In the genomic region with DNA sequence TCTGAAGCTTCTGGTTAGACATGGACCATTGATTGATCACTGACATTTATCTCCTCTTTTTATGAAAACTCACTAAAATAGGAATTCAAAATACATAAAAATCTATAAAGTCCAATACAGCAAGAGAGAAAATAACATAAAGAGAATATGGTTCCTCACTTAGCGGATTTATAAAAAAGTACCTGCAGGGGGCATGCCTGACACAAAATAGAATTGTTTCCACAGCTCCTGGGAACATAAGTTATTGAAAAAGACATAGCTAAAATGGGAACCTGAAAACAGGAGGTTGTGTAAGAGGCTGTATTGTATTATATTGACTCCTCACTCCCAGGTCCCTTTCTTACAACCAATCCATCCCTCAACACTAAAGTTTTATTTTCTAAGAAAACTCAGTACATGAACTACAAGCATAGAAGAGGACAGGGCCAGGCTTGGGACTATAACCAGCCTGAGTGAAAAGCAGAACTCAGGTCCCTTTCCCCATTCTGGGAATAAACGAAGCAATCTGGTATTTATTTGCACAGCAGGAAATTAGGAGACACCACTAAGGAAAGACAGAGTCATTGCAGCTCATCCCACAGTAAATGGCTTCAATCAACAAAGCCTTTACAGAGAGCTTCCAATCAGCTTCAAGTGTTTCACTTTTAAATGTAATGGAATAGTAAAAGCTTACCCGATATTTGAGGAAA, we compare ENCODE assay signal across 8 cellular contexts.
A peak's percentile ranks its signal among the peaks of the same experiment; 100 is the strongest.
DNase-seq lines count a peak whose midpoint lies in the region; ATAC-seq and TF ChIP-seq lines count a peak whose summit lies in the region.

No MANE protein-coding gene starts in this region.

- H3K36me3 Mint-ChIP-seq in Calu3 (ENCODE audit: insufficient read depth, unreplicated experiment) = no peaks in the 10 kb centered on the region
- no peaks in the 10 kb centered on the region for H3K36me3 Mint-ChIP-seq in activated CD8-positive, alpha-beta T cell treated with anti-CD3 and anti-CD28 coated beads for 36 hours (ENCODE audit: low read depth)

- WGBS in prostate gland = 37% methylated on average over 3 of the region's 3 CpGs

- H3K27me3 ChIP-seq in prostate gland (replicated peaks; ENCODE audit: insufficient read depth) = no peaks in the 10 kb centered on the region

- no peak overlapping the region for H3K27ac Mint-ChIP-seq in Calu3 (ENCODE audit: unreplicated experiment)
- no peak overlapping the region for H3K27ac Mint-ChIP-seq in activated CD8-positive, alpha-beta T cell treated with anti-CD3 and anti-CD28 coated beads for 36 hours

- no peaks in the 10 kb centered on the region for H3K9me3 Mint-ChIP-seq in Calu3 (ENCODE audit: low read depth, unreplicated experiment)
- no peaks in the 10 kb centered on the region for H3K9me3 Mint-ChIP-seq in activated CD8-positive, alpha-beta T cell treated with anti-CD3 and anti-CD28 coated beads for 36 hours

- H3K4me3 Mint-ChIP-seq in Calu3 (ENCODE audit: low read depth, unreplicated experiment) = no peak overlapping the region
- H3K4me3 Mint-ChIP-seq in activated CD8-positive, alpha-beta T cell treated with anti-CD3 and anti-CD28 coated beads for 36 hours = no peak overlapping the region

- ATAC-seq in GM21447 (IDR thresholded peaks at IDR 0.05; ENCODE audit: unreplicated experiment) (peak; percentile 71), GM21423 (IDR thresholded peaks at IDR 0.05; ENCODE audit: unreplicated experiment) (no peak)
- no peak for ATAC-seq in activated CD8-positive, alpha-beta T cell treated with anti-CD3 and anti-CD28 coated beads for 36 hours

- no peak overlapping the region for H3K4me3 ChIP-seq in prostate gland

- H3K27ac ChIP-seq in prostate gland = no peak overlapping the region

- intact Hi-C loops in Calu3 (cut with micrococcal nuclease; ENCODE audit: unreplicated experiment) = loop anchor here (1.0 to 10.0 kb wide), 4 partner anchors 110 to 618 kb away; no protein-coding TSS in a partner anchor
- intact Hi-C loops in activated CD8-positive, alpha-beta T cell treated with anti-CD3 and anti-CD28 coated beads for 36 hours (cut with micrococcal nuclease) = no loop called here
- intact Hi-C loops in prostate gland (cut with DNase I) = no loop called here

- no peaks in the 10 kb centered on the region for H3K27me3 Mint-ChIP-seq in Calu3 (ENCODE audit: unreplicated experiment)
- H3K27me3 Mint-ChIP-seq in activated CD8-positive, alpha-beta T cell treated with anti-CD3 and anti-CD28 coated beads for 36 hours = no peaks in the 10 kb centered on the region

- DNase-seq in Calu3 = peak; percentile 20
- peak; percentile 7 for DNase-seq in LoVo (ENCODE audit: low spot score)
- DNase-seq in activated CD8-positive, alpha-beta T cell treated with anti-CD3 and anti-CD28 coated beads for 36 hours = peak; percentile 2
- peak; percentile 8 for DNase-seq in renal cortical epithelial cell (ENCODE audit: low read depth)
- no peak for DNase-seq in NCI-H510A (lab: John Stamatoyannopoulos, UW)
- no peak for DNase-seq in prostate gland (ENCODE audit: low spot score)

- POLR2A ChIA-PET in activated CD8-positive, alpha-beta T cell treated with anti-CD3 and anti-CD28 coated beads for 36 hours (lab: Charles Lee) = no interaction called here

- no peaks in the 10 kb centered on the region for H3K36me3 ChIP-seq in prostate gland

- TF ChIP-seq CTCF in Calu3 (IDR thresholded peaks at IDR 0.05; ENCODE audit: unreplicated experiment) (peak; percentile 22), prostate gland (IDR thresholded peaks at IDR 0.05) (no peak)
- TF ChIP-seq CTCF in activated CD8-positive, alpha-beta T cell treated with anti-CD3 and anti-CD28 coated beads for 36 hours (IDR thresholded peaks at IDR 0.05) = no peak

- no peak for TF ChIP-seq POLR2A in prostate gland (IDR thresholded peaks at IDR 0.05)

- no peaks in the 10 kb centered on the region for H3K4me1 ChIP-seq in prostate gland (replicated peaks)

- CTCF ChIA-PET in Calu3 (lab: Charles Lee) = interaction anchor here (0.6 to 1.4 kb wide), 3 partner anchors 302 to 618 kb away, joined by 3 to 9 read pairs (median 4); no protein-coding TSS in a partner anchor
- CTCF ChIA-PET in activated CD8-positive, alpha-beta T cell treated with anti-CD3 and anti-CD28 coated beads for 36 hours (lab: Charles Lee) = no interaction called here

- H3K4me1 Mint-ChIP-seq in Calu3 (ENCODE audit: low read depth, unreplicated experiment) = no peaks in the 10 kb centered on the region
- H3K4me1 Mint-ChIP-seq in activated CD8-positive, alpha-beta T cell treated with anti-CD3 and anti-CD28 coated beads for 36 hours (ENCODE audit: low read depth) = no peaks in the 10 kb centered on the region

- H3K9me3 ChIP-seq in prostate gland = no peaks in the 10 kb centered on the region

- no TSS peak for BruUV-seq in Calu3 (replicated peaks; lab: Mats Ljungman, UMichigan)

Comparison
In these comparisons a context has a peak if more than half of its experiments do, and no peak if none do; other contexts are left out.
1. DNase-seq: peak in Calu3 (single experiment), LoVo (single experiment), activated CD8-positive, alpha-beta T cell treated with anti-CD3 and anti-CD28 coated beads for 36 hours (single experiment) and renal cortical epithelial cell (single experiment); none in NCI-H510A (single experiment) and prostate gland (single experiment).